17 cellular contexts compared by ENCODE assay signal in genomic region chr2:211495339-211495738, GRCh38.
DNase-seq lines count a peak whose midpoint lies in the region; ATAC-seq and TF ChIP-seq lines count a peak whose summit lies in the region.
"Had no signal": no experiment of that assay in that cellular context is flagged by ENCODE, and none has a peak within 500 bp of the region (broad histone marks: within the 10 kb centered on the region; RNA-seq: fewer than 3 reads in every experiment).

No MANE protein-coding gene starts in this region.

- H3K27ac Mint-ChIP-seq in neural progenitor cell: peak overlapping the region; percentile 43
- H3K27ac Mint-ChIP-seq: CD4-positive, alpha-beta T cell; H9 had no signal

- peaks cover 52% of the 10 kb centered on the region for H3K4me1 Mint-ChIP-seq in neural progenitor cell

- ATAC-seq in GM21717 (IDR thresholded peaks at IDR 0.05; ENCODE audit: unreplicated experiment): no peak
- ATAC-seq: A549 had no signal

- no peaks in the 10 kb centered on the region for H4K20me1 ChIP-seq in neural progenitor cell (ENCODE audit: low read depth)

- TF ChIP-seq CTCF in neural progenitor cell (IDR thresholded peaks at IDR 0.05): no peak

- no peaks in the 10 kb centered on the region for H3K79me2 ChIP-seq in neural progenitor cell (ENCODE audit: low read depth)

- no peak overlapping the region for H2AFZ ChIP-seq in neural progenitor cell (replicated peaks)

- no peak overlapping the region for H3K4me3 ChIP-seq in neural progenitor cell
- H3K4me3 ChIP-seq: A549 had no signal

- H3K9me3 Mint-ChIP-seq in neural progenitor cell: peaks cover 11% of the 10 kb centered on the region
- H3K9me3 Mint-ChIP-seq: CD4-positive, alpha-beta T cell; H9 had no signal

- H3K36me3 ChIP-seq in neural progenitor cell: no peaks in the 10 kb centered on the region

- peaks cover 12% of the 10 kb centered on the region for H3K36me3 Mint-ChIP-seq in neural progenitor cell

- no peak overlapping the region for H3K4me2 ChIP-seq in neural progenitor cell
- H3K4me2 ChIP-seq: A549 had no signal

- H3K9me3 ChIP-seq in neural progenitor cell (ENCODE audit: low read depth): no peaks in the 10 kb centered on the region
- H3K9me3 ChIP-seq: A549, Caco-2 had no signal

- no peak overlapping the region for H3K9ac ChIP-seq in neural progenitor cell

- H3K4me3 Mint-ChIP-seq in neural progenitor cell: no peak overlapping the region
- H3K4me3 Mint-ChIP-seq: CD4-positive, alpha-beta T cell; H9 had no signal

- no peak overlapping the region for H3K27ac ChIP-seq in neural progenitor cell
- H3K27ac ChIP-seq: 22Rv1, A549, C4-2B, HL-60 had no signal

- no peaks in the 10 kb centered on the region for H3K27me3 ChIP-seq in neural progenitor cell

- H3K27me3 Mint-ChIP-seq in neural progenitor cell (ENCODE audit: insufficient read depth, low read depth): no peaks in the 10 kb centered on the region
- H3K27me3 Mint-ChIP-seq: CD4-positive, alpha-beta T cell had no signal

- H3K4me1 ChIP-seq in neural progenitor cell: no peaks in the 10 kb centered on the region
- H3K4me1 ChIP-seq: A549, Caco-2 had no signal

- no peaks in the 10 kb centered on the region for H3F3A ChIP-seq in neural progenitor cell (ENCODE audit: low read depth)

- peak; percentile 29 for DNase-seq in DMS 273 (lab: John Stamatoyannopoulos, UW; ENCODE audit: unreplicated experiment)
- DNase-seq in NCI-H1694 treated with DMSO at 0.1 percent for 48 hours (lab: John Stamatoyannopoulos, UW): peak; percentile 71
- peak; percentile 45 for DNase-seq in NCI-H69 (lab: John Stamatoyannopoulos, UW)
- DNase-seq in neural progenitor cell (ENCODE audit: low spot score): no peak
- DNase-seq in pons (ENCODE audit: low spot score): no peak
- no peak for DNase-seq in medulla oblongata (ENCODE audit: extremely low spot score)
- DNase-seq: AML-193; Caco-2; CD4-positive, alpha-beta T cell; DND-41; EL; H9 had no signal

Comparison
In these comparisons a context has a peak if more than half of its experiments do, and no peak if none do; other contexts are left out.
1. DNase-seq: peak in DMS 273 (single experiment), NCI-H1694 treated with DMSO at 0.1 percent for 48 hours (single experiment) and NCI-H69 (single experiment); none in neural progenitor cell (single experiment), pons (single experiment) and medulla oblongata (single experiment).